Comparison of ENCODE assay signal across 1 cellular context in genomic region chr12:111078731-111079130, GRCh38.
TF ChIP-seq lines count a peak whose summit lies in the region.

No MANE protein-coding gene starts in this region.

TF ChIP-seq in H1, 55 proteins besides CTCF, POLR2A, EP300 and RAD21:
- TF ChIP-seq JUND (IDR thresholded peaks at IDR 0.05; ENCODE audit: low read length) = no peak
- no peak for TF ChIP-seq SRF (IDR thresholded peaks at IDR 0.05; ENCODE audit: low read depth, low read length)
- TF ChIP-seq GABPA (IDR thresholded peaks at IDR 0.05; ENCODE audit: borderline replicate concordance, insufficient read depth, low read length) = no peak
- TF ChIP-seq JUN (IDR thresholded peaks at IDR 0.05; ENCODE audit: low read depth, low read length) = no peak
- no peak for TF ChIP-seq CTBP2 (IDR thresholded peaks at IDR 0.05; ENCODE audit: borderline replicate concordance, insufficient read depth, insufficient read length, low read length)
- TF ChIP-seq SIX5 (IDR thresholded peaks at IDR 0.05; ENCODE audit: low read depth, low read length) = no peak
- no peak for TF ChIP-seq CHD7 (IDR thresholded peaks at IDR 0.05; ENCODE audit: insufficient replicate concordance, low read length)
- no peak for TF ChIP-seq EGR1 (IDR thresholded peaks at IDR 0.05; ENCODE audit: borderline replicate concordance, low read depth, low read length)
- no peak for TF ChIP-seq KDM5A (IDR thresholded peaks at IDR 0.05; ENCODE audit: low read length)
- TF ChIP-seq USF2 (IDR thresholded peaks at IDR 0.05; ENCODE audit: low read length) = no peak
- TF ChIP-seq HDAC6 (IDR thresholded peaks at IDR 0.05; ENCODE audit: low read depth, low read length) = no peak
